ENCODE assay signal across 16 cellular contexts in the genomic region with DNA sequence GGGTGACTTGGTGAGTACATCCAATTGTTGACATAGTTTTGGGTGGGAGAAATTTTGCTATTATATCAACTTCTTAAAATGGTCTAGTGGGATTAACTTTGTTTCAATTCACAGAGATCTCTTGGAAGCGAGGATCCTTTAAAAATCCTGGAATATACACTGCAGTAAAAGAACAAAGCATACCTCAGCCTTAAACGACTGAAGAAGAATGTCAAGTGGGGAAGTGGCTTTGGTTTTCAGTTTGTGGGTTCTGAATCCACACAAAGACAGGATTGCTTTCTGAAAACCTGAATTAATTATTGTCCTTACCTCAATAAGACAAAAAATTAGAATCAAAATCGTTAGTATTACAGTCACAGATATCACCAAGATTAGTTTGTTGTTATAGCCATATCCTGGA.
DNase-seq lines count a peak whose midpoint lies in the region; ATAC-seq and TF ChIP-seq lines count a peak whose summit lies in the region.
"Had no signal": no experiment of that assay in that cellular context is flagged by ENCODE, and none has a peak within 500 bp of the region (broad histone marks: within the 10 kb centered on the region; RNA-seq: fewer than 3 reads in every experiment).

No MANE protein-coding gene starts in this region.

- no peak overlapping the region for H3K4me3 Mint-ChIP-seq in T-helper 2 cell treated with Interferon-gamma antibody and Interleukin-4, amounts not matched to agents 5 μg/mL and 100 μg/mL, for 36 hours
- H3K4me3 Mint-ChIP-seq in immature natural killer cell, result no peak overlapping the region

- no peaks in the 10 kb centered on the region for H3K27me3 Mint-ChIP-seq in T-helper 2 cell treated with Interferon-gamma antibody and Interleukin-4, amounts not matched to agents 5 μg/mL and 100 μg/mL, for 36 hours (ENCODE audit: low read depth)
- H3K27me3 Mint-ChIP-seq in immature natural killer cell (ENCODE audit: low read depth in 3 of 3), result no peaks in the 10 kb centered on the region

- peaks cover 4% of the 10 kb centered on the region; the same call in 1 of the 2 replicates for H3K79me2 ChIP-seq in DND-41 (ENCODE audit: insufficient read depth, low read length)

- H3K27me3 ChIP-seq in DND-41 (ENCODE audit: insufficient read depth, low read length, poor library complexity) (no peaks in the 10 kb centered on the region), right atrium auricular region (no peaks in the 10 kb centered on the region)
- H3K27me3 ChIP-seq: SJCRH30 had no signal

- peak; percentile 64 for ATAC-seq in DND-41 (ENCODE audit: insufficient read depth, low read depth)
- no peak for ATAC-seq in GM18909 (IDR thresholded peaks at IDR 0.05; ENCODE audit: poor library complexity, unreplicated experiment)
- ATAC-seq in GM19467 (IDR thresholded peaks at IDR 0.05; ENCODE audit: unreplicated experiment), result no peak
- ATAC-seq: Panc1 had no signal

- H3K36me3 ChIP-seq in DND-41 (ENCODE audit: insufficient read depth, low read length) (peaks cover 70% of the 10 kb centered on the region), right atrium auricular region (peaks cover 31% of the 10 kb centered on the region)
- H3K36me3 ChIP-seq: SJCRH30 had no signal

- DNase-seq in T-helper 2 cell treated with Interferon-gamma antibody and Interleukin-4, amounts not matched to agents 5 μg/mL and 100 μg/mL, for 36 hours (ENCODE audit: low spot score), result no peak
- DNase-seq in T-helper 2 cell (no peak), DND-41 (no peak), SW480 (ENCODE audit: low spot score) (peak; percentile 68), immature natural killer cell (no peak), right atrium auricular region (ENCODE audit: low spot score) (no peak)
- DNase-seq: 8988T, KBM-7, NCI-H1048, NCI-H1436, NCI-H2029, NCI-H446 treated with DMSO at 0.1 percent for 48 hours, SJCRH30 had no signal

- TF ChIP-seq CTCF in DND-41 (IDR thresholded peaks at IDR 0.05; ENCODE audit: borderline replicate concordance, extremely low read depth, low read length, poor library complexity, severe bottlenecking), result no peak
- no peak for TF ChIP-seq CTCF in right atrium auricular region (IDR thresholded peaks at IDR 0.05)

- no peak overlapping the region for H3K4me3 ChIP-seq in DND-41 (ENCODE audit: low read depth in 1 of 2, low read length in 2 of 2)
- no peak overlapping the region for H3K4me3 ChIP-seq in right atrium auricular region
- H3K4me3 ChIP-seq: SJCRH30 had no signal

- no peak overlapping the region for H2AFZ ChIP-seq in DND-41 (ENCODE audit: low read depth, low read length)

- H3K9me3 ChIP-seq in DND-41 (ENCODE audit: insufficient read depth, low read length, severe bottlenecking), result no peaks in the 10 kb centered on the region
- no peaks in the 10 kb centered on the region for H3K9me3 ChIP-seq in right atrium auricular region

- H3K4me2 ChIP-seq in DND-41 (ENCODE audit: insufficient read depth, low read length), result no peak overlapping the region

- H3K36me3 Mint-ChIP-seq in T-helper 2 cell treated with Interferon-gamma antibody and Interleukin-4, amounts not matched to agents 5 μg/mL and 100 μg/mL, for 36 hours (ENCODE audit: low read depth), result peaks cover 48% of the 10 kb centered on the region
- peaks cover 26 to 39% (median 27%) of the 10 kb centered on the region in 3 donors for H3K36me3 Mint-ChIP-seq in immature natural killer cell

- H3K9ac ChIP-seq in DND-41 (ENCODE audit: low read depth, low read length), result no peak overlapping the region

- H3K27ac Mint-ChIP-seq in T-helper 2 cell treated with Interferon-gamma antibody and Interleukin-4, amounts not matched to agents 5 μg/mL and 100 μg/mL, for 36 hours, result peak overlapping the region; percentile 7
- peak overlapping the region; percentile 9 to 83 (median 48) for H3K27ac Mint-ChIP-seq in immature natural killer cell

- peaks cover 12% of the 10 kb centered on the region for H3K9me3 Mint-ChIP-seq in T-helper 2 cell treated with Interferon-gamma antibody and Interleukin-4, amounts not matched to agents 5 μg/mL and 100 μg/mL, for 36 hours
- H3K9me3 Mint-ChIP-seq in immature natural killer cell, result no peaks in the 10 kb centered on the region

- no peaks in the 10 kb centered on the region for H4K20me1 ChIP-seq in DND-41 (ENCODE audit: insufficient read depth, low read length)

- peaks cover 13% of the 10 kb centered on the region for H3K4me1 Mint-ChIP-seq in T-helper 2 cell treated with Interferon-gamma antibody and Interleukin-4, amounts not matched to agents 5 μg/mL and 100 μg/mL, for 36 hours (ENCODE audit: low read depth)
- H3K4me1 Mint-ChIP-seq in immature natural killer cell, result peaks cover 13 to 27% of the 10 kb centered on the region in 2 donors

- H3K4me1 ChIP-seq in DND-41 (ENCODE audit: insufficient read depth, low read length) (peaks cover 14% of the 10 kb centered on the region), right atrium auricular region (peaks cover 0 to 5% of the 10 kb centered on the region in 2 donors)
- H3K4me1 ChIP-seq: SJCRH30 had no signal

- H3K27ac ChIP-seq in DND-41 (ENCODE audit: low read length) (0 out of 2 replicates have a peak overlapping the region, but pooled peaks have one; percentile 4), right atrium auricular region (no peak overlapping the region)
- H3K27ac ChIP-seq: SJCRH30 had no signal
